In genomic region chr18:34744569-34744968, GRCh38 we compare ENCODE assay signal across 25 cellular contexts. TPM values are rescaled to one million over a fixed set of nuclear protein-coding genes. Genes with fewer than 3 reads are reported as not detected.
DNase-seq lines count a peak whose midpoint lies in the region; ATAC-seq and TF ChIP-seq lines count a peak whose summit lies in the region.
"Had no signal": no experiment of that assay in that cellular context is flagged by ENCODE, and none has a peak within 500 bp of the region (broad histone marks: within the 10 kb centered on the region; RNA-seq: fewer than 3 reads in every experiment).

No MANE protein-coding gene starts in this region.

- CTCF ChIA-PET in T-cell (lab: Charles Lee), result no interaction called here

- intact Hi-C loops in dorsolateral prefrontal cortex (cut with DNase I), result no loop called here

- no peaks in the 10 kb centered on the region for H3K4me1 Mint-ChIP-seq in T-cell

- no peaks in the 10 kb centered on the region for H3K9me3 Mint-ChIP-seq in T-cell
- H3K9me3 Mint-ChIP-seq: CD4-positive, alpha-beta T cell had no signal

- no peaks in the 10 kb centered on the region for H3K27me3 ChIP-seq in dorsolateral prefrontal cortex
- H3K27me3 ChIP-seq: BLaER1 treated with 17β-estradiol and CSF1 and Interleukin-3, amounts not matched to agents 10 nM and 100 nM; SJSA1 had no signal

- no peaks in the 10 kb centered on the region for H3K36me3 Mint-ChIP-seq in T-cell

- H3K27ac Mint-ChIP-seq in T-cell, result no peak overlapping the region
- H3K27ac Mint-ChIP-seq: CD4-positive, alpha-beta T cell had no signal

- POLR2A ChIA-PET in T-cell (lab: Charles Lee), result no interaction called here

- H3K4me3 Mint-ChIP-seq in T-cell, result no peak overlapping the region
- H3K4me3 Mint-ChIP-seq: CD4-positive, alpha-beta T cell had no signal

- H3K27ac ChIP-seq in dorsolateral prefrontal cortex, result peak overlapping the region in 40 of 59 donors; percentile 2 to 84 (median 42)
- H3K27ac ChIP-seq: BLaER1 treated with 17β-estradiol and CSF1 and Interleukin-3, amounts not matched to agents 10 nM and 100 nM; PC-9; SJSA1 had no signal

- no peak for ATAC-seq in HG03571 (IDR thresholded peaks at IDR 0.05; ENCODE audit: unreplicated experiment)
- ATAC-seq in T-cell (replicated peaks in 1 of 4), result no peak
- ATAC-seq: K562 had no signal

- no peak for TF ChIP-seq CTCF in AG10803 (conservative IDR thresholded peaks at IDR 0.05; ENCODE audit: low read length)
- TF ChIP-seq CTCF in dorsolateral prefrontal cortex (IDR thresholded peaks at IDR 0.05 in 54 of 56, conservative IDR thresholded peaks at IDR 0.05 in 2 of 56; ENCODE audit: low read depth in 1 of 56, partially characterized antibody in 56 of 56), result no peak
- no peak for TF ChIP-seq CTCF in foreskin fibroblast (IDR thresholded peaks at IDR 0.05; ENCODE audit: low read depth, low read length)

- DNase-seq in AG10803 (ENCODE audit: low read depth) (peak; percentile 59), RPMI7951 (ENCODE audit: low read depth) (peak; percentile 3), dorsolateral prefrontal cortex (no peak), foreskin fibroblast (peak; percentile 29 to 69), T-cell (no peak), HT-29 (ENCODE audit: low spot score) (no peak)
- no peak for DNase-seq in stimulated activated CD4-positive, alpha-beta T cell treated with anti-CD3 and anti-CD28 coated beads, Interleukin-4, amount 100 ng/mL, for 24 hours
- DNase-seq: 8988T; ACHN; AML-193; Caco-2; CD4-positive, alpha-beta T cell; EL; GF-D8; Kasumi-1; NCI-H1105 treated with DMSO at 0.1 percent for 48 hours; NCI-H2029; NCI-H526 treated with DMSO at 0.1 percent for 48 hours; PC-9; Right ventricle myocardium superior; RPMI8226 had no signal

- H3K4me3 ChIP-seq in AG10803 (ENCODE audit: low read length), result no peak overlapping the region
- no peak overlapping the region for H3K4me3 ChIP-seq in dorsolateral prefrontal cortex
- H3K4me3 ChIP-seq in foreskin fibroblast (ENCODE audit: low read depth in 1 of 2, low read length in 2 of 2), result no peak overlapping the region
- H3K4me3 ChIP-seq: BLaER1 treated with 17β-estradiol and CSF1 and Interleukin-3, amounts not matched to agents 10 nM and 100 nM; K562; PC-9; SJSA1 had no signal

- peaks cover 0 to 8% of the 10 kb centered on the region in 2 donors for H3K27me3 Mint-ChIP-seq in T-cell

RNA-seq across cellular contexts. Expression of gene DTNA, which starts 34.5 kb away (rescaled TPM):
- total RNA-seq in RPMI7951 (2014; rRNA removed; shearing (Covaris generic)), result 1.6 and 2.4 TPM in 2 replicates
- total RNA-seq in dorsolateral prefrontal cortex (100 to 1,000 TPM; 265 to 923 (median 401) TPM), T-cell (under 1 TPM in 1 of 5 donors, not detected in 4; 0.18 TPM)
- total RNA-seq in HT-29 (2014; rRNA removed; shearing (Covaris generic)), result 0.18 TPM in 1 of 2 replicates, not detected in the other
- total RNA-seq: CD4-positive, alpha-beta T cell; PC-9 had no signal

Comparison
In these comparisons a context has a peak if more than half of its experiments do, and no peak if none do; other contexts are left out.
1. DNase-seq: peak in AG10803 (single experiment), RPMI7951 (single experiment) and foreskin fibroblast (2 of 2); none in dorsolateral prefrontal cortex (0 of 10), stimulated activated CD4-positive, alpha-beta T cell treated with anti-CD3 and anti-CD28 coated beads, Interleukin-4, amount 100 ng/mL, for 24 hours (single experiment), T-cell (0 of 34) and HT-29 (single experiment).
2. RNA of gene DTNA, which starts 34.5 kb away (total RNA-seq): 265 to 923 TPM in dorsolateral prefrontal cortex; 1.6 to 2.4 TPM in RPMI7951, 0.18 TPM in T-cell and 0.18 TPM in HT-29; every median in the first group is over 10 times any median in the second.